Comparison of ENCODE assay signal across 13 cellular contexts in the genomic region with DNA sequence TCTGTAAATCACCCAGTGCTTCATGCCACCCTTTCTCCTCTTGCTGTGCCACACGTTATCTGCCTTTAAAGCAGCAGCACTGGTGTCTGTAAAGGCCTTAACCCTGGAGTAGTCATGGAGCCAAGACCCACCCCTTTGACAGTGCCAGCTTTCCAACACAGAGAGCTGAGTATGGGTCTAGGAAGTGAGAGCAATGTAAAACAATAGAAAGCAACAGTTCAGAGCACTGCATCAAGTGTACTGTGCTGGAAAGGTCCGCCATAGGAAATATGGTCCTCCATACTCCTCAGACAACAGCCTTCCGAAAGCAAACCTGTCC.
DNase-seq lines count a peak whose midpoint lies in the region; ATAC-seq and TF ChIP-seq lines count a peak whose summit lies in the region.
"Had no signal": no experiment of that assay in that cellular context is flagged by ENCODE, and none has a peak within 500 bp of the region (broad histone marks: within the 10 kb centered on the region; RNA-seq: fewer than 3 reads in every experiment).

No MANE protein-coding gene starts in this region.

- CTCF ChIA-PET in PC-3 (lab: Charles Lee), result no interaction called here

- H3K4me2 ChIP-seq in PC-3 (ENCODE audit: low read length), result peak overlapping the region; percentile 47

- no peaks in the 10 kb centered on the region for H3K36me3 Mint-ChIP-seq in stimulated activated memory B cell treated with anti-CD40 and anti-IgM and Interleukin-4, amounts not matched to agents 10 μg/mL and 1 μg/mL and 100 μg/mL, for 72 hours

- H3K27ac ChIP-seq in PC-3 (ENCODE audit: low read length), result peak overlapping the region; percentile 47
- H3K27ac ChIP-seq in right cardiac atrium (ENCODE audit: low read length), result peak overlapping the region; percentile 30

- no peaks in the 10 kb centered on the region for H4K20me1 ChIP-seq in PC-3 (ENCODE audit: low read length)

- no peak overlapping the region for H2AFZ ChIP-seq in PC-3 (ENCODE audit: low read length)

- peak; percentile 58 for ATAC-seq in Right ventricle myocardium inferior
- ATAC-seq in PC-3, result no peak
- ATAC-seq in right cardiac atrium, result peak; percentile 66 to 74
- ATAC-seq in stimulated activated memory B cell treated with anti-CD40 and anti-IgM and Interleukin-4, amounts not matched to agents 10 μg/mL and 1 μg/mL and 100 μg/mL, for 72 hours, result no peak
- no peak for ATAC-seq in HG02798 (IDR thresholded peaks at IDR 0.05; ENCODE audit: poor library complexity, unreplicated experiment)
- ATAC-seq in HG02678 (IDR thresholded peaks at IDR 0.05; ENCODE audit: unreplicated experiment), result no peak
- ATAC-seq: HCT116 had no signal

- H3K4me1 Mint-ChIP-seq in stimulated activated memory B cell treated with anti-CD40 and anti-IgM and Interleukin-4, amounts not matched to agents 10 μg/mL and 1 μg/mL and 100 μg/mL, for 72 hours, result peaks cover 21% of the 10 kb centered on the region

- DNase-seq in Right ventricle myocardium inferior (ENCODE audit: missing footprints), result no peak
- DNase-seq in cardiac septum (ENCODE audit: low spot score), result no peak
- no peak for DNase-seq in PC-3
- DNase-seq in right cardiac atrium, result peak in 1 of 3 donors; percentile 27
- DNase-seq in glomerular visceral epithelial cell (ENCODE audit: extremely low spot score), result no peak
- DNase-seq: DMS153, NCI-H146, NCI-H226, NCI-H526 treated with DMSO at 0.1 percent for 48 hours had no signal

- intact Hi-C loops in Right ventricle myocardium inferior (cut with DNase I) (no loop called here), cardiac septum (cut with DNase I) (no loop called here), PC-3 (cut with micrococcal nuclease) (no loop called here), right cardiac atrium (cut with DNase I) (no loop called here)

- POLR2A ChIA-PET in PC-3 (lab: Charles Lee; ENCODE audit: unreplicated experiment), result no interaction called here

- no peak overlapping the region for H3K4me3 Mint-ChIP-seq in stimulated activated memory B cell treated with anti-CD40 and anti-IgM and Interleukin-4, amounts not matched to agents 10 μg/mL and 1 μg/mL and 100 μg/mL, for 72 hours

- peaks cover 24% of the 10 kb centered on the region for H3K27me3 Mint-ChIP-seq in stimulated activated memory B cell treated with anti-CD40 and anti-IgM and Interleukin-4, amounts not matched to agents 10 μg/mL and 1 μg/mL and 100 μg/mL, for 72 hours

- H3K9me2 ChIP-seq in PC-3 (replicated peaks; ENCODE audit: low read length), result no peaks in the 10 kb centered on the region

- H3K4me1 ChIP-seq in PC-3 (ENCODE audit: insufficient read depth, low read length) (peaks cover 17% of the 10 kb centered on the region), right cardiac atrium (ENCODE audit: control insufficient read depth, insufficient read depth, low read length) (peaks cover 10% of the 10 kb centered on the region)

- 76% methylated on average over 3 of the region's 3 CpGs for WGBS in right cardiac atrium

- no peaks in the 10 kb centered on the region for H3K36me3 ChIP-seq in PC-3 (ENCODE audit: low read depth, low read length)

- H3K9me3 Mint-ChIP-seq in stimulated activated memory B cell treated with anti-CD40 and anti-IgM and Interleukin-4, amounts not matched to agents 10 μg/mL and 1 μg/mL and 100 μg/mL, for 72 hours, result no peaks in the 10 kb centered on the region

- H3K27me3 ChIP-seq in PC-3 (ENCODE audit: low read length) (no peaks in the 10 kb centered on the region), right cardiac atrium (ENCODE audit: control insufficient read depth, insufficient read depth) (no peaks in the 10 kb centered on the region)

- H3K4me3 ChIP-seq in PC-3 (ENCODE audit: low read length), result no peak overlapping the region
- no peak overlapping the region for H3K4me3 ChIP-seq in right cardiac atrium (ENCODE audit: low read length)

- no peak for TF ChIP-seq CTCF in PC-3 (conservative IDR thresholded peaks at IDR 0.05; ENCODE audit: low read depth, low read length)

- no peak overlapping the region for H3K9ac ChIP-seq in PC-3 (ENCODE audit: low read length)

- H3K9me3 ChIP-seq in PC-3 (ENCODE audit: low read length), result no peaks in the 10 kb centered on the region
- H3K9me3 ChIP-seq in right cardiac atrium (ENCODE audit: control insufficient read depth, low read length), result no peaks in the 10 kb centered on the region

- no peaks in the 10 kb centered on the region for H3K79me2 ChIP-seq in PC-3 (ENCODE audit: low read length)

- H3K27ac Mint-ChIP-seq in stimulated activated memory B cell treated with anti-CD40 and anti-IgM and Interleukin-4, amounts not matched to agents 10 μg/mL and 1 μg/mL and 100 μg/mL, for 72 hours, result peak overlapping the region; percentile 85

- no peaks in the 10 kb centered on the region for H3F3A ChIP-seq in PC-3 (ENCODE audit: low read length, unreplicated experiment)

- BruUV-seq in PC-3 (replicated peaks; lab: Mats Ljungman, UMichigan), result no TSS peak

Comparison
In these comparisons a context has a peak if more than half of its experiments do, and no peak if none do; other contexts are left out.
1. ATAC-seq: peak in Right ventricle myocardium inferior (single experiment) and right cardiac atrium (2 of 2); none in PC-3 (single experiment), stimulated activated memory B cell treated with anti-CD40 and anti-IgM and Interleukin-4, amounts not matched to agents 10 μg/mL and 1 μg/mL and 100 μg/mL, for 72 hours (single experiment), HG02798 (single experiment) and HG02678 (single experiment).